ENCODE assay signal across 20 cellular contexts in genomic region chr12:88057994-88058718, GRCh38. TPM values are rescaled to one million over a fixed set of nuclear protein-coding genes. Genes with fewer than 3 reads are reported as not detected.
DNase-seq lines count a peak whose midpoint lies in the region; ATAC-seq and TF ChIP-seq lines count a peak whose summit lies in the region.
"Had no signal": no experiment of that assay in that cellular context is flagged by ENCODE, and none has a peak within 500 bp of the region (broad histone marks: within the 10 kb centered on the region; RNA-seq: fewer than 3 reads in every experiment).

No MANE protein-coding gene starts in this region.

- in situ Hi-C loops in GM23248 (cut with MboI), result no loop called here

- peak overlapping the region; percentile 63 for H3K9ac ChIP-seq in GM23248
- H3K9ac ChIP-seq in rectal smooth muscle tissue (ENCODE audit: low read length), result no peak overlapping the region

- TF ChIP-seq CTCF in sigmoid colon (IDR thresholded peaks at IDR 0.05), result no peak

- H3K4me2 ChIP-seq in GM23248 (ENCODE audit: unreplicated experiment), result peak overlapping the region; percentile 54

- CTCF ChIA-PET in activated CD8-positive, alpha-beta T cell treated with anti-CD3 and anti-CD28 coated beads, Interleukin-2, amount 10 ng/mL, durations not matched to agents 7 days and 5 days (lab: Charles Lee), result no interaction called here
- CTCF ChIA-PET in activated CD4-positive, alpha-beta T cell treated with anti-CD3 and anti-CD28 coated beads for 36 hours (lab: Charles Lee), result no interaction called here

- H3K9me3 Mint-ChIP-seq in activated CD8-positive, alpha-beta T cell treated with anti-CD3 and anti-CD28 coated beads, Interleukin-2, amount 10 ng/mL, durations not matched to agents 7 days and 5 days (ENCODE audit: insufficient read depth), result no peaks in the 10 kb centered on the region
- no peaks in the 10 kb centered on the region for H3K9me3 Mint-ChIP-seq in activated CD4-positive, alpha-beta T cell treated with anti-CD3 and anti-CD28 coated beads for 36 hours (ENCODE audit: low read depth)
- H3K9me3 Mint-ChIP-seq: activated CD4-positive, alpha-beta T cell treated with anti-CD3 and anti-CD28 coated beads, Interleukin-2, amount 10 ng/mL, durations not matched to agents 7 days and 5 days; activated naive CD8-positive, alpha-beta T cell treated with anti-CD3 and anti-CD28 coated beads, Interleukin-2, amount 50 U/mL, for 24 hours; activated T-cell treated with anti-CD3 and anti-CD28 coated beads, Interleukin-2, amount 50 U/mL, for 4 hours; memory B cell; stimulated activated naive CD8-positive, alpha-beta T cell treated with anti-CD3 and anti-CD28 coated beads, Interleukin-15, Interleukin-2, amounts not matched to agents 100 ng/mL and 50 ng/mL, for 24 hours had no signal

- H3K9me2 ChIP-seq in GM23248 (ENCODE audit: insufficient read depth), result no peaks in the 10 kb centered on the region

- peaks cover 16% of the 10 kb centered on the region for H3K4me1 ChIP-seq in GM23248 (ENCODE audit: insufficient read depth)
- peaks cover 4% of the 10 kb centered on the region for H3K4me1 ChIP-seq in rectal smooth muscle tissue (ENCODE audit: control insufficient read depth, insufficient read depth, low read length)
- peaks cover 0 to 11% (median 5%) of the 10 kb centered on the region in 4 donors for H3K4me1 ChIP-seq in sigmoid colon
- H3K4me1 ChIP-seq: HAP-1, SJCRH30 had no signal

- H4K20me1 ChIP-seq in GM23248 (ENCODE audit: insufficient read depth), result no peaks in the 10 kb centered on the region

- H2AFZ ChIP-seq in GM23248, result no peak overlapping the region

- 47 to 48% methylated on average over 4 of the region's 4 CpGs for WGBS in GM23248 (ENCODE audit: low coverage in 1 of 2, low lambda C conversion rate in 2 of 2, missing lambda C conversion rate in 2 of 2), 2 experiments
- 97% methylated on average over 4 of the region's 4 CpGs for whole genome bisulfite sequencing in sigmoid colon, 2 donors

- H3F3A ChIP-seq in GM23248 (ENCODE audit: insufficient read depth), result peaks cover 22% of the 10 kb centered on the region

- no peak for TF ChIP-seq POLR2A in sigmoid colon (IDR thresholded peaks at IDR 0.05)

- H3K27ac ChIP-seq in GM23248 (peak overlapping the region; percentile 78), rectal smooth muscle tissue (ENCODE audit: low read depth, low read length) (peak overlapping the region; percentile 54), sigmoid colon (peak overlapping the region in 2 of 4 donors; percentile 50 to 52)
- H3K27ac ChIP-seq: SJCRH30, spleen had no signal

- H3K27me3 Mint-ChIP-seq in activated CD8-positive, alpha-beta T cell treated with anti-CD3 and anti-CD28 coated beads, Interleukin-2, amount 10 ng/mL, durations not matched to agents 7 days and 5 days (ENCODE audit: low read depth), result no peaks in the 10 kb centered on the region
- no peaks in the 10 kb centered on the region for H3K27me3 Mint-ChIP-seq in activated CD4-positive, alpha-beta T cell treated with anti-CD3 and anti-CD28 coated beads for 36 hours
- H3K27me3 Mint-ChIP-seq: activated CD4-positive, alpha-beta T cell treated with anti-CD3 and anti-CD28 coated beads, Interleukin-2, amount 10 ng/mL, durations not matched to agents 7 days and 5 days; activated naive CD8-positive, alpha-beta T cell treated with anti-CD3 and anti-CD28 coated beads, Interleukin-2, amount 50 U/mL, for 24 hours; memory B cell; stimulated activated naive CD8-positive, alpha-beta T cell treated with anti-CD3 and anti-CD28 coated beads, Interleukin-15, Interleukin-2, amounts not matched to agents 100 ng/mL and 50 ng/mL, for 24 hours had no signal

- peaks cover 11% of the 10 kb centered on the region; the same call in 1 of the 2 replicates for H3K36me3 ChIP-seq in GM23248 (ENCODE audit: low read depth)
- H3K36me3 ChIP-seq in rectal smooth muscle tissue (ENCODE audit: control insufficient read depth, insufficient read depth, low read length), result no peaks in the 10 kb centered on the region
- H3K36me3 ChIP-seq in sigmoid colon, result peaks cover 0 to 50% (median 5%) of the 10 kb centered on the region in 4 donors

- H3K4me1 Mint-ChIP-seq in activated CD8-positive, alpha-beta T cell treated with anti-CD3 and anti-CD28 coated beads, Interleukin-2, amount 10 ng/mL, durations not matched to agents 7 days and 5 days (ENCODE audit: low read depth), result peaks cover 5% of the 10 kb centered on the region
- H3K4me1 Mint-ChIP-seq in activated CD4-positive, alpha-beta T cell treated with anti-CD3 and anti-CD28 coated beads for 36 hours, result peaks cover 5% of the 10 kb centered on the region

- H3K4me3 ChIP-seq in GM23248 (no peak overlapping the region), rectal smooth muscle tissue (ENCODE audit: low read length) (no peak overlapping the region), sigmoid colon (no peak overlapping the region)
- H3K4me3 ChIP-seq: HAP-1, SJCRH30, spleen had no signal

- H3K4me3 Mint-ChIP-seq in activated CD8-positive, alpha-beta T cell treated with anti-CD3 and anti-CD28 coated beads, Interleukin-2, amount 10 ng/mL, durations not matched to agents 7 days and 5 days, result no peak overlapping the region
- no peak overlapping the region for H3K4me3 Mint-ChIP-seq in activated CD4-positive, alpha-beta T cell treated with anti-CD3 and anti-CD28 coated beads for 36 hours
- H3K4me3 Mint-ChIP-seq: activated CD4-positive, alpha-beta T cell treated with anti-CD3 and anti-CD28 coated beads, Interleukin-2, amount 10 ng/mL, durations not matched to agents 7 days and 5 days; activated naive CD8-positive, alpha-beta T cell treated with anti-CD3 and anti-CD28 coated beads, Interleukin-2, amount 50 U/mL, for 24 hours; activated T-cell treated with anti-CD3 and anti-CD28 coated beads, Interleukin-2, amount 50 U/mL, for 4 hours; memory B cell; stimulated activated naive CD8-positive, alpha-beta T cell treated with anti-CD3 and anti-CD28 coated beads, Interleukin-15, Interleukin-2, amounts not matched to agents 100 ng/mL and 50 ng/mL, for 24 hours had no signal

- no peak overlapping the region for H3K27ac Mint-ChIP-seq in activated CD8-positive, alpha-beta T cell treated with anti-CD3 and anti-CD28 coated beads, Interleukin-2, amount 10 ng/mL, durations not matched to agents 7 days and 5 days
- H3K27ac Mint-ChIP-seq in activated CD4-positive, alpha-beta T cell treated with anti-CD3 and anti-CD28 coated beads for 36 hours, result no peak overlapping the region
- H3K27ac Mint-ChIP-seq: activated CD4-positive, alpha-beta T cell treated with anti-CD3 and anti-CD28 coated beads, Interleukin-2, amount 10 ng/mL, durations not matched to agents 7 days and 5 days; activated naive CD8-positive, alpha-beta T cell treated with anti-CD3 and anti-CD28 coated beads, Interleukin-2, amount 50 U/mL, for 24 hours; memory B cell; stimulated activated naive CD8-positive, alpha-beta T cell treated with anti-CD3 and anti-CD28 coated beads, Interleukin-15, Interleukin-2, amounts not matched to agents 100 ng/mL and 50 ng/mL, for 24 hours had no signal

- H3K9me3 ChIP-seq in GM23248 (ENCODE audit: low read depth), result no peaks in the 10 kb centered on the region
- H3K9me3 ChIP-seq in sigmoid colon, result no peaks in the 10 kb centered on the region
- H3K9me3 ChIP-seq: HAP-1, SJCRH30, spleen had no signal

- ATAC-seq in Right ventricle myocardium superior (ENCODE audit: poor library complexity), result peak; percentile 98
- ATAC-seq in HG03439 (IDR thresholded peaks at IDR 0.05; ENCODE audit: unreplicated experiment), result no peak
- no peak for ATAC-seq in activated CD8-positive, alpha-beta T cell treated with anti-CD3 and anti-CD28 coated beads, Interleukin-2, amount 10 ng/mL, durations not matched to agents 7 days and 5 days
- no peak for ATAC-seq in activated CD4-positive, alpha-beta T cell treated with anti-CD3 and anti-CD28 coated beads for 36 hours
- ATAC-seq: activated naive CD8-positive, alpha-beta T cell treated with anti-CD3 and anti-CD28 coated beads, Interleukin-2, amount 50 U/mL, for 24 hours; activated T-cell treated with anti-CD3 and anti-CD28 coated beads, Interleukin-2, amount 50 U/mL, for 4 hours had no signal

- POLR2A ChIA-PET in activated CD8-positive, alpha-beta T cell treated with anti-CD3 and anti-CD28 coated beads, Interleukin-2, amount 10 ng/mL, durations not matched to agents 7 days and 5 days (lab: Charles Lee), result no interaction called here
- POLR2A ChIA-PET in activated CD4-positive, alpha-beta T cell treated with anti-CD3 and anti-CD28 coated beads for 36 hours (lab: Charles Lee), result no interaction called here

- H3K27me3 ChIP-seq in GM23248 (replicated peaks; ENCODE audit: insufficient read depth) (no peaks in the 10 kb centered on the region), rectal smooth muscle tissue (ENCODE audit: control insufficient read depth, insufficient read depth, low read length) (no peaks in the 10 kb centered on the region), sigmoid colon (no peaks in the 10 kb centered on the region)
- H3K27me3 ChIP-seq: SJCRH30, spleen had no signal

- no peak for TF ChIP-seq EP300 in sigmoid colon (IDR thresholded peaks at IDR 0.05)

- DNase-seq in GM23248 (peak; percentile 90), astrocyte of the hippocampus (ENCODE audit: low read depth, low spot score) (peak; percentile 2), Right ventricle myocardium superior (peak; percentile 63), sigmoid colon (no peak)
- DNase-seq in activated CD8-positive, alpha-beta T cell treated with anti-CD3 and anti-CD28 coated beads, Interleukin-2, amount 10 ng/mL, durations not matched to agents 7 days and 5 days, result no peak
- no peak for DNase-seq in activated CD4-positive, alpha-beta T cell treated with anti-CD3 and anti-CD28 coated beads for 36 hours
- DNase-seq: activated CD4-positive, alpha-beta T cell treated with anti-CD3 and anti-CD28 coated beads, Interleukin-2, amount 10 ng/mL, durations not matched to agents 7 days and 5 days; activated naive CD8-positive, alpha-beta T cell treated with anti-CD3 and anti-CD28 coated beads, Interleukin-2, amount 50 U/mL, for 24 hours; activated T-cell treated with anti-CD3 and anti-CD28 coated beads, Interleukin-2, amount 50 U/mL, for 4 hours; DMS153; NCI-H2227 treated with DMSO at 0.1 percent for 48 hours; SJCRH30; spleen had no signal

- peaks cover 22% of the 10 kb centered on the region for H3K36me3 Mint-ChIP-seq in activated CD8-positive, alpha-beta T cell treated with anti-CD3 and anti-CD28 coated beads, Interleukin-2, amount 10 ng/mL, durations not matched to agents 7 days and 5 days (ENCODE audit: low read depth)
- H3K36me3 Mint-ChIP-seq in activated CD4-positive, alpha-beta T cell treated with anti-CD3 and anti-CD28 coated beads for 36 hours (ENCODE audit: low read depth), result peaks cover 24% of the 10 kb centered on the region

- intact Hi-C loops in Right ventricle myocardium superior (cut with DNase I) (no loop called here), sigmoid colon (cut with DNase I) (no loop called here)
- intact Hi-C loops in activated CD4-positive, alpha-beta T cell treated with anti-CD3 and anti-CD28 coated beads for 36 hours (cut with DNase I, micrococcal nuclease), result no loop called here

- H3K79me2 ChIP-seq in GM23248 (ENCODE audit: insufficient read depth), result no peaks in the 10 kb centered on the region

RNA-seq across cellular contexts. Expression of gene C12orf50, which starts 29.0 kb away (rescaled TPM):
- not detected in 2 replicates for total RNA-seq in GM23248 (2014; rRNA removed; shearing (Covaris generic))
- polyA plus RNA-seq in GM23248 (2016; fragmentation: Nextera tagmentation; extraction: Ambion mirVana) (not detected in 2 replicates), sigmoid colon (not detected)
- total RNA-seq in Right ventricle myocardium superior (0.11 TPM), sigmoid colon (not detected)
- total RNA-seq in activated CD8-positive, alpha-beta T cell treated with anti-CD3 and anti-CD28 coated beads, Interleukin-2, amount 10 ng/mL, durations not matched to agents 7 days and 5 days, result under 1 TPM in 1 of 2 experiments, not detected in 1; 0.11 TPM
- under 1 TPM; 0.11 TPM for total RNA-seq in activated CD4-positive, alpha-beta T cell treated with anti-CD3 and anti-CD28 coated beads for 36 hours
- total RNA-seq: activated CD4-positive, alpha-beta T cell treated with anti-CD3 and anti-CD28 coated beads, Interleukin-2, amount 10 ng/mL, durations not matched to agents 7 days and 5 days; activated T-cell treated with anti-CD3 and anti-CD28 coated beads, Interleukin-2, amount 50 U/mL, for 4 hours; fibroblast of lung; SJCRH30 had no signal
- polyA plus RNA-seq: BJ, fibroblast of lung, spleen had no signal

Comparison
In these comparisons a context has a peak if more than half of its experiments do, and no peak if none do; other contexts are left out.
1. DNase-seq: peak in GM23248 (single experiment), astrocyte of the hippocampus (single experiment) and Right ventricle myocardium superior (single experiment); none in sigmoid colon (single experiment), activated CD8-positive, alpha-beta T cell treated with anti-CD3 and anti-CD28 coated beads, Interleukin-2, amount 10 ng/mL, durations not matched to agents 7 days and 5 days (single experiment) and activated CD4-positive, alpha-beta T cell treated with anti-CD3 and anti-CD28 coated beads for 36 hours (single experiment).